1 cellular context compared by ENCODE assay signal in genomic region chrX:107135076-107135964, GRCh38.
A peak's percentile ranks its signal among the peaks of the same experiment; 100 is the strongest.
TF ChIP-seq lines count a peak whose summit lies in the region.

No MANE protein-coding gene starts in this region.

TF ChIP-seq in HepG2, 621 proteins besides CTCF, POLR2A, EP300 and RAD21 (continued from another document):
- TF ChIP-seq, protein P1, sequence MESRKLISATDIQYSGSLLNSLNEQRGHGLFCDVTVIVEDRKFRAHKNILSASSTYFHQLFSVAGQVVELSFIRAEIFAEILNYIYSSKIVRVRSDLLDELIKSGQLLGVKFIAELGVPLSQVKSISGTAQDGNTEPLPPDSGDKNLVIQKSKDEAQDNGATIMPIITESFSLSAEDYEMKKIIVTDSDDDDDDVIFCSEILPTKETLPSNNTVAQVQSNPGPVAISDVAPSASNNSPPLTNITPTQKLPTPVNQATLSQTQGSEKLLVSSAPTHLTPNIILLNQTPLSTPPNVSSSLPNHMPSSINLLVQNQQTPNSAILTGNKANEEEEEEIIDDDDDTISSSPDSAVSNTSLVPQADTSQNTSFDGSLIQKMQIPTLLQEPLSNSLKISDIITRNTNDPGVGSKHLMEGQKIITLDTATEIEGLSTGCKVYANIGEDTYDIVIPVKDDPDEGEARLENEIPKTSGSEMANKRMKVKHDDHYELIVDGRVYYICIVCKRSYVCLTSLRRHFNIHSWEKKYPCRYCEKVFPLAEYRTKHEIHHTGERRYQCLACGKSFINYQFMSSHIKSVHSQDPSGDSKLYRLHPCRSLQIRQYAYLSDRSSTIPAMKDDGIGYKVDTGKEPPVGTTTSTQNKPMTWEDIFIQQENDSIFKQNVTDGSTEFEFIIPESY (CRISPR knock-in tag; IDR thresholded peaks at IDR 0.05): no peak
- TF ChIP-seq NFE2 (CRISPR knock-in tag; IDR thresholded peaks at IDR 0.05): no peak
- TF ChIP-seq ATF4 (CRISPR knock-in tag; IDR thresholded peaks at IDR 0.05): peak in 1 of 2 experiments; percentile 42; a peak in 1 of 4 replicates
- peak; percentile 74 for TF ChIP-seq ZNF652 (CRISPR knock-in tag; IDR thresholded peaks at IDR 0.05; ENCODE audit: borderline replicate concordance, low read depth)
- peak; percentile 87 for TF ChIP-seq FOSL2 (CRISPR knock-in tag; IDR thresholded peaks at IDR 0.05)
- no peak for TF ChIP-seq SOX13 (IDR thresholded peaks at IDR 0.05)
- peak in 1 of 2 experiments; percentile 42; a peak in 1 of 4 replicates for TF ChIP-seq SOX13 (CRISPR knock-in tag; conservative IDR thresholded peaks at IDR 0.05 in 1 of 2, IDR thresholded peaks at IDR 0.05 in 1 of 2)
